19 cellular contexts compared by ENCODE assay signal in the genomic region with DNA sequence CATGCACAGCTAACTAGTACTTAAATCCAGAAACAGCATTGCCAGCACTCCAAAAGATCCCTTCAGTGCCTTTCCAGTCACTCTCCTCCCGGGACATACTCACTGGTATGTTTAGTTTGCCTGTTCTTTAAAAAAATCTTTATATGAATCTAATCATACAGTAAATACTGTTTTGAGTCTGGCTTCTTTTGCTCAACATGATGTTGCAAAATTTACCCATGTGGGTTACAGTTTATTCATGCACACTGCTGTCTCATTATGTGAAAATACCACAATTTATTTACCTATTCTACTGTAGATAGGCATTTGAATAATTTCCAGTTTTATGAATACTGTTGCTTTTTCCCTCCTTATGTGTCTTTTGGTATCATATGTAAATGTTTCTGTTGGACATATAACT.
"Had no signal": no experiment of that assay in that cellular context is flagged by ENCODE, and none has a peak within 500 bp of the region (broad histone marks: within the 10 kb centered on the region; RNA-seq: fewer than 3 reads in every experiment).

No MANE protein-coding gene starts in this region.

- H3K4me3 Mint-ChIP-seq: nephron; stimulated activated naive B cell treated with anti-CD40 and anti-IgM and Interleukin-4, amounts not matched to agents 10 μg/mL and 1 μg/mL and 100 μg/mL, for 72 hours had no signal

- H3K9me3 ChIP-seq: body of pancreas, esophagus muscularis mucosa, right atrium auricular region, suprapubic skin had no signal

- H3K27me3 Mint-ChIP-seq: stimulated activated naive B cell treated with anti-CD40 and anti-IgM and Interleukin-4, amounts not matched to agents 10 μg/mL and 1 μg/mL and 100 μg/mL, for 72 hours had no signal

- H3K27ac ChIP-seq: body of pancreas, esophagus muscularis mucosa, foreskin keratinocyte, right atrium auricular region, suprapubic skin had no signal

- H3K27me3 ChIP-seq: body of pancreas, esophagus muscularis mucosa, foreskin keratinocyte, right atrium auricular region, suprapubic skin had no signal

- ATAC-seq: body of pancreas; foreskin keratinocyte; stimulated activated naive B cell treated with anti-CD40 and anti-IgM and Interleukin-4, amounts not matched to agents 10 μg/mL and 1 μg/mL and 100 μg/mL, for 72 hours had no signal

- DNase-seq: activated CD4-positive, alpha-beta T cell treated with anti-CD3 and anti-CD28 coated beads, Interleukin-2, amount 50 U/mL, for 4 hours; activated CD4-positive, CD25-positive, alpha-beta regulatory T cell treated with anti-CD3 and anti-CD28 coated beads, Interleukin-2, amount 50 U/mL, for 72 hours; activated CD8-positive, alpha-beta memory T cell treated with anti-CD3 and anti-CD28 coated beads, Interleukin-2, amount 50 U/mL, for 4 hours; activated naive CD4-positive, alpha-beta T cell treated with Interleukin-2 at 50 U/mL for 16 hours; amniotic stem cell; body of pancreas; caudate nucleus; foreskin keratinocyte; head of caudate nucleus; mesendoderm; occipital lobe; stimulated activated CD4-positive, alpha-beta T cell treated with anti-CD3 and anti-CD28 coated beads, Interleukin-2, amount 100 ng/mL, for 48 hours; stimulated activated naive B cell treated with anti-CD40 and anti-IgM and Interleukin-4, amounts not matched to agents 10 μg/mL and 1 μg/mL and 100 μg/mL, for 72 hours; T1000; trophoblast cell had no signal

- H3K4me3 ChIP-seq: body of pancreas, esophagus muscularis mucosa, right atrium auricular region, suprapubic skin had no signal

- H3K27ac Mint-ChIP-seq: nephron; stimulated activated naive B cell treated with anti-CD40 and anti-IgM and Interleukin-4, amounts not matched to agents 10 μg/mL and 1 μg/mL and 100 μg/mL, for 72 hours had no signal
